ENCODE assay signal across 8 cellular contexts in genomic region chr3:50242778-50243551, GRCh38. TPM values are rescaled to one million over a fixed set of nuclear protein-coding genes. Genes with fewer than 3 reads are reported as not detected.
DNase-seq lines count a peak whose midpoint lies in the region; ATAC-seq and TF ChIP-seq lines count a peak whose summit lies in the region.

No MANE protein-coding gene starts in this region.

- peak overlapping the region in 7 of 10 donors; percentile 6 to 34 (median 23) for H3K4me3 ChIP-seq in heart right ventricle
- H3K4me3 ChIP-seq in gastrocnemius medialis: peak overlapping the region in 1 of 4 donors; percentile 3

- 29 to 34% methylated on average over 14 of the region's 14 CpGs for WGBS in heart right ventricle, 2 donors

- no peak for TF ChIP-seq POLR2A in gastrocnemius medialis (IDR thresholded peaks at IDR 0.05)

- peak in 7 of 8 donors; percentile 23 to 60 (median 49) for ATAC-seq in heart right ventricle
- no peak for ATAC-seq in gastrocnemius medialis
- no peak for ATAC-seq in GM18873 (IDR thresholded peaks at IDR 0.05; ENCODE audit: low FRiP score, unreplicated experiment)
- no peak for ATAC-seq in HG02870 (IDR thresholded peaks at IDR 0.05; ENCODE audit: unreplicated experiment)

- H3K9me3 ChIP-seq in heart right ventricle (no peaks in the 10 kb centered on the region), gastrocnemius medialis (no peaks in the 10 kb centered on the region)

- H3K4me1 ChIP-seq in heart right ventricle (peaks cover 67 to 100% (median 98%) of the 10 kb centered on the region in 9 donors), gastrocnemius medialis (peaks cover 71 to 89% of the 10 kb centered on the region in 2 donors)

- peak overlapping the region; percentile 83 to 100 (median 94) for H3K27ac ChIP-seq in heart right ventricle
- peak overlapping the region; percentile 87 to 96 (median 87) for H3K27ac ChIP-seq in gastrocnemius medialis

- H3K27ac Mint-ChIP-seq in activated naive CD8-positive, alpha-beta T cell: peak overlapping the region; percentile 96

- no peaks in the 10 kb centered on the region for H3K36me3 Mint-ChIP-seq in activated naive CD8-positive, alpha-beta T cell

- intact Hi-C loops in heart right ventricle (cut with DNase I): no loop called here
- intact Hi-C loops in gastrocnemius medialis (cut with DNase I; ENCODE audit: low total_unique reads): no loop called here

- peaks cover 78% of the 10 kb centered on the region for H3K4me1 Mint-ChIP-seq in activated naive CD8-positive, alpha-beta T cell (ENCODE audit: low read depth)

- H3K36me3 ChIP-seq in heart right ventricle (peaks cover 0 to 63% (median 0%) of the 10 kb centered on the region in 9 donors), gastrocnemius medialis (no peaks in the 10 kb centered on the region)

- in situ Hi-C loops in gastrocnemius medialis (cut with MboI; ENCODE audit: low sequenced_read_pairs in 4 of 4): no loop called here

- H3K27me3 ChIP-seq in heart right ventricle (no peaks in the 10 kb centered on the region), gastrocnemius medialis (no peaks in the 10 kb centered on the region)

- DNase-seq in A172 (ENCODE audit: low spot score) (peak; percentile 64), M059J (ENCODE audit: low read depth) (peak; percentile 56), heart right ventricle (peak; percentile 69 to 82), gastrocnemius medialis (peak; percentile 49 to 58), DMS 273 treated with DMSO at 0.1 percent for 48 hours (lab: John Stamatoyannopoulos, UW) (no peak)

- H3K27me3 Mint-ChIP-seq in activated naive CD8-positive, alpha-beta T cell: no peaks in the 10 kb centered on the region

- H3K4me3 Mint-ChIP-seq in activated naive CD8-positive, alpha-beta T cell: peak overlapping the region; percentile 69

- TF ChIP-seq CTCF in heart right ventricle (IDR thresholded peaks at IDR 0.05): peak in 1 of 9 donors; percentile 13
- TF ChIP-seq CTCF in gastrocnemius medialis (IDR thresholded peaks at IDR 0.05 in 4 of 5, conservative IDR thresholded peaks at IDR 0.05 in 1 of 5): no peak

- no peaks in the 10 kb centered on the region for H3K9me3 Mint-ChIP-seq in activated naive CD8-positive, alpha-beta T cell (ENCODE audit: low read depth)

RNA-seq across cellular contexts. Expression of gene GNAI2, which starts 7.0 kb away (rescaled TPM):
- total RNA-seq in A172 (2014; rRNA removed; shearing (Covaris generic)): 247 and 283 TPM in 2 replicates
- total RNA-seq in M059J (2014; rRNA removed; shearing (Covaris generic)): 232 and 259 TPM in 2 replicates
- total RNA-seq in heart right ventricle: 100 to 1,000 TPM; 112 to 270 (median 146) TPM
- polyA plus RNA-seq in heart right ventricle: 100 to 1,000 TPM; 107 to 171 TPM
- 10 to 100 TPM; 26.7 to 67.8 (median 39.8) TPM for total RNA-seq in gastrocnemius medialis

RNA-seq across cellular contexts. Expression of gene SEMA3B, which starts 26.0 kb away (rescaled TPM):
- total RNA-seq in A172 (2014; rRNA removed; shearing (Covaris generic)): 22.9 and 26.3 TPM in 2 replicates
- total RNA-seq in M059J (2014; rRNA removed; shearing (Covaris generic)): 12.0 and 22.5 TPM in 2 replicates
- total RNA-seq in heart right ventricle (10 to 100 TPM; 14.9 to 28.8 (median 21.9) TPM), gastrocnemius medialis (1 to 10 TPM; 1.7 to 3.1 (median 2.1) TPM)
- polyA plus RNA-seq in heart right ventricle: 10 to 100 TPM; 21.2 to 46.7 TPM

RNA-seq across cellular contexts. Expression of gene LSMEM2, which starts 35.9 kb away (rescaled TPM):
- total RNA-seq in A172 (2014; rRNA removed; shearing (Covaris generic)): not detected in 2 replicates
- not detected in 2 replicates for total RNA-seq in M059J (2014; rRNA removed; shearing (Covaris generic))
- total RNA-seq in heart right ventricle (10 to 100 TPM; 13.2 to 45.2 (median 33.2) TPM), gastrocnemius medialis (under 1 TPM in 3 of 4 donors, not detected in 1; 0.41 to 0.98 (median 0.49) TPM)
- 10 to 100 TPM in 1 of 2 donors, 1 to 10 TPM in 1; 1.9 to 26.3 TPM for polyA plus RNA-seq in heart right ventricle

RNA-seq across cellular contexts. Expression of gene SLC38A3, which starts 37.9 kb away (rescaled TPM):
- total RNA-seq in A172 (2014; rRNA removed; shearing (Covaris generic)): 0.74 TPM in 1 of 2 replicates, not detected in the other
- total RNA-seq in M059J (2014; rRNA removed; shearing (Covaris generic)): 0.89 and 0.96 TPM in 2 replicates
- total RNA-seq in heart right ventricle: 10 to 100 TPM in 7 of 10 donors, 1 to 10 TPM in 3; 6.2 to 16.4 (median 11.2) TPM
- polyA plus RNA-seq in heart right ventricle: 10 to 100 TPM in 1 of 2 donors, 1 to 10 TPM in 1; 1.4 to 11.8 TPM
- 1 to 10 TPM; 1.9 to 8.9 (median 5.0) TPM for total RNA-seq in gastrocnemius medialis

RNA-seq across cellular contexts. Expression of gene IFRD2, which starts 49.3 kb away (rescaled TPM):
- total RNA-seq in A172 (2014; rRNA removed; shearing (Covaris generic)): 120 and 129 TPM in 2 replicates
- 49.3 and 50.4 TPM in 2 replicates for total RNA-seq in M059J (2014; rRNA removed; shearing (Covaris generic))
- 10 to 100 TPM; 45.3 to 96.2 (median 54.1) TPM for total RNA-seq in heart right ventricle
- 100 to 1,000 TPM in 1 of 2 donors, 10 to 100 TPM in 1; 88.1 to 123 TPM for polyA plus RNA-seq in heart right ventricle
- 100 to 1,000 TPM; 111 to 145 (median 127) TPM for total RNA-seq in gastrocnemius medialis

Comparison
In these comparisons a context has a peak if more than half of its experiments do, and no peak if none do; other contexts are left out.
1. ATAC-seq: peak in heart right ventricle (7 of 8); none in gastrocnemius medialis (0 of 2), GM18873 (single experiment) and HG02870 (single experiment).
2. RNA of gene LSMEM2, which starts 35.9 kb away (total RNA-seq): 13.2 to 45.2 TPM in heart right ventricle; 0.41 to 0.98 TPM in gastrocnemius medialis, not detected in M059J and not detected in A172; every median in the first group is over 4 times any median in the second.